11 cellular contexts compared by ENCODE assay signal in genomic region chr2:46749042-46749461, GRCh38. TPM values are rescaled to one million over a fixed set of nuclear protein-coding genes. Genes with fewer than 3 reads are reported as not detected.
DNase-seq lines count a peak whose midpoint lies in the region; ATAC-seq and TF ChIP-seq lines count a peak whose summit lies in the region.
"Had no signal": no experiment of that assay in that cellular context is flagged by ENCODE, and none has a peak within 500 bp of the region (broad histone marks: within the 10 kb centered on the region; RNA-seq: fewer than 3 reads in every experiment).

No MANE protein-coding gene starts in this region.

- no peak for TF ChIP-seq CTCF in osteocyte (IDR thresholded peaks at IDR 0.05)
- no peak for TF ChIP-seq CTCF in GM10266 (IDR thresholded peaks at IDR 0.05; ENCODE audit: control insufficient read depth, insufficient read depth, low read depth, missing control alignments)

- H3K4me1 Mint-ChIP-seq in osteocyte (ENCODE audit: unreplicated experiment): peaks cover 56% of the 10 kb centered on the region

- H3K36me3 Mint-ChIP-seq in osteocyte (ENCODE audit: unreplicated experiment): peaks cover 5% of the 10 kb centered on the region

- ATAC-seq in GM19463 (IDR thresholded peaks at IDR 0.05; ENCODE audit: unreplicated experiment): no peak
- ATAC-seq: naive thymus-derived CD8-positive, alpha-beta T cell had no signal

- DNase-seq in Daoy (ENCODE audit: low read depth) (peak; percentile 66), NCI-H526 treated with DMSO at 0.1 percent for 48 hours (lab: John Stamatoyannopoulos, UW) (peak; percentile 57), epithelial cell of prostate (ENCODE audit: low read depth, low spot score) (peak; percentile 59), osteocyte (ENCODE audit: extremely low spot score, unreplicated experiment) (no peak), GM10266 (ENCODE audit: extremely low spot score) (no peak), caudate nucleus (lab: John Stamatoyannopoulos, UW) (no peak), cerebellar nuclear complex (lab: John Stamatoyannopoulos, UW) (no peak)
- DNase-seq: amygdala; naive thymus-derived CD8-positive, alpha-beta T cell; stimulated activated naive B cell treated with anti-CD40 and anti-IgM and Interleukin-4, amounts not matched to agents 10 μg/mL and 1 μg/mL and 100 μg/mL, for 72 hours had no signal

- no peaks in the 10 kb centered on the region for H3K27me3 Mint-ChIP-seq in osteocyte (ENCODE audit: unreplicated experiment)
- H3K27me3 Mint-ChIP-seq: naive thymus-derived CD8-positive, alpha-beta T cell; stimulated activated naive B cell treated with anti-CD40 and anti-IgM and Interleukin-4, amounts not matched to agents 10 μg/mL and 1 μg/mL and 100 μg/mL, for 72 hours had no signal

- no peaks in the 10 kb centered on the region for H3K9me3 Mint-ChIP-seq in osteocyte (ENCODE audit: unreplicated experiment)

- no peak overlapping the region for H3K4me3 Mint-ChIP-seq in osteocyte (ENCODE audit: unreplicated experiment)
- H3K4me3 Mint-ChIP-seq: stimulated activated naive B cell treated with anti-CD40 and anti-IgM and Interleukin-4, amounts not matched to agents 10 μg/mL and 1 μg/mL and 100 μg/mL, for 72 hours had no signal

- peak overlapping the region; percentile 87 for H3K27ac Mint-ChIP-seq in osteocyte (ENCODE audit: unreplicated experiment)
- H3K27ac Mint-ChIP-seq: stimulated activated naive B cell treated with anti-CD40 and anti-IgM and Interleukin-4, amounts not matched to agents 10 μg/mL and 1 μg/mL and 100 μg/mL, for 72 hours had no signal

- H3K27ac ChIP-seq in epithelial cell of prostate (peak overlapping the region; percentile 38), caudate nucleus (ENCODE audit: low read depth, low read length) (no peak overlapping the region)

RNA-seq across cellular contexts. Expression of gene SOCS5, which starts 50.0 kb away (rescaled TPM):
- total RNA-seq in Daoy (2014; rRNA removed; shearing (Covaris generic)): 11.8 and 15.4 TPM in 2 replicates
- 23.4 and 24.1 TPM in 2 replicates for total RNA-seq in osteocyte

Comparison
In these comparisons a context has a peak if more than half of its experiments do, and no peak if none do; other contexts are left out.
1. DNase-seq: peak in Daoy (single experiment), NCI-H526 treated with DMSO at 0.1 percent for 48 hours (single experiment) and epithelial cell of prostate (single experiment); none in osteocyte (single experiment), GM10266 (single experiment), caudate nucleus (0 of 61) and cerebellar nuclear complex (0 of 2).